In genomic region chr9:96034553-96035122, GRCh38 we compare ENCODE assay signal across 22 cellular contexts.
DNase-seq lines count a peak whose midpoint lies in the region; ATAC-seq and TF ChIP-seq lines count a peak whose summit lies in the region.
"Had no signal": no experiment of that assay in that cellular context is flagged by ENCODE, and none has a peak within 500 bp of the region (broad histone marks: within the 10 kb centered on the region; RNA-seq: fewer than 3 reads in every experiment).

No MANE protein-coding gene starts in this region.

- intact Hi-C loops in cardiac septum (cut with DNase I) (no loop called here), heart left ventricle (cut with DNase I) (no loop called here)
- intact Hi-C loops in activated CD4-positive, alpha-beta T cell treated with anti-CD3 and anti-CD28 coated beads, Interleukin-2, amount 10 ng/mL, durations not matched to agents 24 days and 14 days (cut with micrococcal nuclease), result no loop called here

- H3K9me3 ChIP-seq in heart left ventricle, result peaks cover 0 to 13% (median 3%) of the 10 kb centered on the region in 12 donors
- H3K9me3 ChIP-seq in neuronal stem cell (replicated peaks in 1 of 2; ENCODE audit: control insufficient read depth in 2 of 2, insufficient read depth in 1 of 2, low read depth in 1 of 2, low read length in 2 of 2), result peaks cover 13 to 30% of the 10 kb centered on the region in 2 donors
- no peaks in the 10 kb centered on the region for H3K9me3 ChIP-seq in smooth muscle cell (replicated peaks; ENCODE audit: low read depth)
- H3K9me3 ChIP-seq: BE2C had no signal

- no peak overlapping the region for H3K14ac ChIP-seq in neuronal stem cell (ENCODE audit: low read length)

- H3K18ac ChIP-seq in neuronal stem cell (ENCODE audit: low read length), result no peak overlapping the region

- H3K4me1 ChIP-seq in heart left ventricle, result peaks cover 0 to 13% (median 8%) of the 10 kb centered on the region in 12 donors
- H3K4me1 ChIP-seq in neuronal stem cell (ENCODE audit: control insufficient read depth in 2 of 2, insufficient read depth in 1 of 2, low read depth in 1 of 2, low read length in 2 of 2), result no peaks in the 10 kb centered on the region
- H3K4me1 ChIP-seq in smooth muscle cell (ENCODE audit: low read depth), result no peaks in the 10 kb centered on the region
- H3K4me1 ChIP-seq: BLaER1 had no signal

- no peak overlapping the region for H2BK15ac ChIP-seq in neuronal stem cell (ENCODE audit: low read length)

- no peak overlapping the region for H3K27ac Mint-ChIP-seq in activated CD4-positive, alpha-beta T cell treated with anti-CD3 and anti-CD28 coated beads, Interleukin-2, amount 10 ng/mL, durations not matched to agents 24 days and 14 days
- H3K27ac Mint-ChIP-seq: CD14-positive monocyte; CD4-positive, alpha-beta memory T cell; CD4-positive, CD25-positive, alpha-beta regulatory T cell; CD8-positive, alpha-beta memory T cell had no signal

- H3K27me3 Mint-ChIP-seq in activated CD4-positive, alpha-beta T cell treated with anti-CD3 and anti-CD28 coated beads, Interleukin-2, amount 10 ng/mL, durations not matched to agents 24 days and 14 days, result peaks cover 1% of the 10 kb centered on the region

- H3K79me2 ChIP-seq in smooth muscle cell (ENCODE audit: low read depth), result no peaks in the 10 kb centered on the region

- no peak for ATAC-seq in heart left ventricle
- ATAC-seq: GM12878 had no signal

- H2BK120ac ChIP-seq in neuronal stem cell (ENCODE audit: low read depth, low read length), result no peak overlapping the region

- no peaks in the 10 kb centered on the region for H3K79me1 ChIP-seq in neuronal stem cell (ENCODE audit: low read depth, low read length)

- H3K27ac ChIP-seq in heart left ventricle (no peak overlapping the region), neuronal stem cell (replicated peaks; ENCODE audit: low read length) (no peak overlapping the region), smooth muscle cell (ENCODE audit: low read depth) (no peak overlapping the region)
- H3K27ac ChIP-seq: BLaER1 had no signal

- no peak overlapping the region for H3K4ac ChIP-seq in neuronal stem cell (ENCODE audit: low read length)

- H2AFZ ChIP-seq in neuronal stem cell (ENCODE audit: low read length) (no peak overlapping the region), smooth muscle cell (ENCODE audit: low read depth) (no peak overlapping the region)

- TF ChIP-seq POLR2A in heart left ventricle (IDR thresholded peaks at IDR 0.05), result no peak

- TF ChIP-seq CTCF in heart left ventricle (IDR thresholded peaks at IDR 0.05), result no peak
- no peak for TF ChIP-seq CTCF in smooth muscle cell (IDR thresholded peaks at IDR 0.05; ENCODE audit: borderline replicate concordance, insufficient read depth, poor library complexity, severe bottlenecking)

- H4K91ac ChIP-seq in neuronal stem cell (ENCODE audit: low read depth, low read length, poor library complexity), result no peak overlapping the region

- no peaks in the 10 kb centered on the region for H3F3A ChIP-seq in smooth muscle cell (ENCODE audit: low read depth)

- H3K4me2 ChIP-seq in neuronal stem cell (ENCODE audit: insufficient read depth, low read length, poor library complexity, severe bottlenecking), result no peak overlapping the region
- H3K4me2 ChIP-seq in smooth muscle cell, result no peak overlapping the region
- H3K4me2 ChIP-seq: BLaER1 had no signal

- H3K4me3 Mint-ChIP-seq in activated CD4-positive, alpha-beta T cell treated with anti-CD3 and anti-CD28 coated beads, Interleukin-2, amount 10 ng/mL, durations not matched to agents 24 days and 14 days, result no peak overlapping the region
- H3K4me3 Mint-ChIP-seq: CD14-positive monocyte; CD4-positive, alpha-beta memory T cell; CD4-positive, CD25-positive, alpha-beta regulatory T cell; CD8-positive, alpha-beta memory T cell had no signal

- peak overlapping the region; percentile 25 for H2BK5ac ChIP-seq in neuronal stem cell (ENCODE audit: low read length)

- no peak overlapping the region for H4K8ac ChIP-seq in neuronal stem cell (ENCODE audit: low read depth, low read length)

- WGBS in heart left ventricle, 4 donors, result 74 to 98% (median 86%) methylated on average over 5 of the region's 5 CpGs
- no CpG with 5 or more reads among the region's 5 CpGs for WGBS in neuronal stem cell (ENCODE audit: extremely low coverage in 2 of 2, insufficient read length in 2 of 2, insufficient replicate concordance in 1 of 2), 2 donors
- 89% methylated on average over 5 of the region's 5 CpGs for WGBS in smooth muscle cell (ENCODE audit: low lambda C conversion rate)

- H3K9ac ChIP-seq in neuronal stem cell (ENCODE audit: low read depth, low read length, poor library complexity) (no peak overlapping the region), smooth muscle cell (ENCODE audit: low read depth) (no peak overlapping the region)
- H3K9ac ChIP-seq: BLaER1 had no signal

- peaks cover 11% of the 10 kb centered on the region for H3K36me3 Mint-ChIP-seq in activated CD4-positive, alpha-beta T cell treated with anti-CD3 and anti-CD28 coated beads, Interleukin-2, amount 10 ng/mL, durations not matched to agents 24 days and 14 days (ENCODE audit: low read depth)
- H3K36me3 Mint-ChIP-seq: CD14-positive monocyte had no signal

- peaks cover 3% of the 10 kb centered on the region for H3K4me1 Mint-ChIP-seq in activated CD4-positive, alpha-beta T cell treated with anti-CD3 and anti-CD28 coated beads, Interleukin-2, amount 10 ng/mL, durations not matched to agents 24 days and 14 days
- H3K4me1 Mint-ChIP-seq: CD14-positive monocyte had no signal

- no peak overlapping the region for H3K4me3 ChIP-seq in heart left ventricle
- no peak overlapping the region for H3K4me3 ChIP-seq in neuronal stem cell (ENCODE audit: low read length in 2 of 2)
- no peak overlapping the region for H3K4me3 ChIP-seq in smooth muscle cell
- H3K4me3 ChIP-seq: BLaER1, GM12878 had no signal

- H2BK12ac ChIP-seq in neuronal stem cell (ENCODE audit: low read length), result no peak overlapping the region

- no peak overlapping the region for H3K23ac ChIP-seq in neuronal stem cell (ENCODE audit: low read depth, low read length, poor library complexity)

- H3K9me3 Mint-ChIP-seq in activated CD4-positive, alpha-beta T cell treated with anti-CD3 and anti-CD28 coated beads, Interleukin-2, amount 10 ng/mL, durations not matched to agents 24 days and 14 days, result peaks cover 31% of the 10 kb centered on the region

- H3K36me3 ChIP-seq in heart left ventricle (no peaks in the 10 kb centered on the region), neuronal stem cell (replicated peaks in 1 of 2; ENCODE audit: control insufficient read depth in 2 of 2, insufficient read depth in 2 of 2, low read length in 2 of 2) (peaks cover 0 to 1% of the 10 kb centered on the region in 2 donors), smooth muscle cell (ENCODE audit: low read depth) (no peaks in the 10 kb centered on the region)
- H3K36me3 ChIP-seq: BE2C, BLaER1 had no signal

- DNase-seq in cardiac septum (ENCODE audit: low spot score) (peak; percentile 54), heart left ventricle (no peak), neuronal stem cell (ENCODE audit: low spot score) (no peak), smooth muscle cell (lab: John Stamatoyannopoulos, UW; ENCODE audit: unreplicated experiment) (no peak)
- no peak for DNase-seq in activated CD4-positive, alpha-beta T cell treated with anti-CD3 and anti-CD28 coated beads, Interleukin-2, amount 10 ng/mL, durations not matched to agents 24 days and 14 days
- DNase-seq: 8988T; ACHN; BE2C; CD4-positive, alpha-beta memory T cell; CD4-positive, CD25-positive, alpha-beta regulatory T cell; CD8-positive, alpha-beta memory T cell; COR-L47; DMS 273 treated with DMSO at 0.1 percent for 48 hours; DMS153; DMS53; DMS79; DND-41; EL; GDM1 had no signal

- H3K27me3 ChIP-seq in heart left ventricle (no peaks in the 10 kb centered on the region), neuronal stem cell (ENCODE audit: control insufficient read depth in 3 of 3, insufficient read depth in 3 of 3, low read depth in 1 of 3, low read length in 3 of 3) (no peaks in the 10 kb centered on the region), smooth muscle cell (ENCODE audit: low read depth) (no peaks in the 10 kb centered on the region)
- H3K27me3 ChIP-seq: BE2C had no signal

- peak overlapping the region; percentile 14 for H2AK5ac ChIP-seq in neuronal stem cell (ENCODE audit: low read depth, low read length)

- H4K20me1 ChIP-seq in smooth muscle cell (ENCODE audit: low read depth), result no peaks in the 10 kb centered on the region
- H4K20me1 ChIP-seq: BLaER1 had no signal
